8 cellular contexts compared by ENCODE assay signal in genomic region chr1:59976194-59977074, GRCh38. TPM values are rescaled to one million over a fixed set of nuclear protein-coding genes. Genes with fewer than 3 reads are reported as not detected.
DNase-seq lines count a peak whose midpoint lies in the region; ATAC-seq lines count a peak whose summit lies in the region.

No MANE protein-coding gene starts in this region.

- no peaks in the 10 kb centered on the region for H3K36me3 Mint-ChIP-seq in activated CD4-positive, alpha-beta T cell treated with anti-CD3 and anti-CD28 coated beads, Interleukin-2, amount 10 ng/mL, durations not matched to agents 7 days and 5 days (ENCODE audit: low read depth)
- no peaks in the 10 kb centered on the region for H3K36me3 Mint-ChIP-seq in memory B cell

- H3K9ac ChIP-seq in endocrine pancreas (ENCODE audit: control insufficient read depth, insufficient read depth, low read length) = no peak overlapping the region

- ATAC-seq in HG02973 (IDR thresholded peaks at IDR 0.05; ENCODE audit: unreplicated experiment) = peak; percentile 71
- ATAC-seq in memory B cell (ENCODE audit: low read depth) = no peak
- no peak for ATAC-seq in GM18517 (IDR thresholded peaks at IDR 0.05; ENCODE audit: unreplicated experiment)

- POLR2A ChIA-PET in activated CD4-positive, alpha-beta T cell treated with anti-CD3 and anti-CD28 coated beads, Interleukin-2, amount 10 ng/mL, durations not matched to agents 7 days and 5 days (lab: Charles Lee) = no interaction called here

- H3K9me3 Mint-ChIP-seq in activated CD4-positive, alpha-beta T cell treated with anti-CD3 and anti-CD28 coated beads, Interleukin-2, amount 10 ng/mL, durations not matched to agents 7 days and 5 days = no peaks in the 10 kb centered on the region
- H3K9me3 Mint-ChIP-seq in memory B cell = no peaks in the 10 kb centered on the region

- H3K9me3 ChIP-seq in endocrine pancreas (ENCODE audit: control insufficient read depth, low read length) = no peaks in the 10 kb centered on the region

- peaks cover 16% of the 10 kb centered on the region for H3K27me3 Mint-ChIP-seq in activated CD4-positive, alpha-beta T cell treated with anti-CD3 and anti-CD28 coated beads, Interleukin-2, amount 10 ng/mL, durations not matched to agents 7 days and 5 days
- peaks cover 19% of the 10 kb centered on the region for H3K27me3 Mint-ChIP-seq in memory B cell

- H3K4me1 Mint-ChIP-seq in activated CD4-positive, alpha-beta T cell treated with anti-CD3 and anti-CD28 coated beads, Interleukin-2, amount 10 ng/mL, durations not matched to agents 7 days and 5 days = peaks cover under 1% of the 10 kb centered on the region
- H3K4me1 Mint-ChIP-seq in memory B cell = peaks cover 4% of the 10 kb centered on the region

- H3K27ac Mint-ChIP-seq in activated CD4-positive, alpha-beta T cell treated with anti-CD3 and anti-CD28 coated beads, Interleukin-2, amount 10 ng/mL, durations not matched to agents 7 days and 5 days = no peak overlapping the region
- no peak overlapping the region for H3K27ac Mint-ChIP-seq in memory B cell

- H3K4me1 ChIP-seq in endocrine pancreas (ENCODE audit: control insufficient read depth, insufficient read depth, low read length) = peaks cover 11% of the 10 kb centered on the region

- CTCF ChIA-PET in activated CD4-positive, alpha-beta T cell treated with anti-CD3 and anti-CD28 coated beads, Interleukin-2, amount 10 ng/mL, durations not matched to agents 7 days and 5 days (lab: Charles Lee) = interaction anchor here (0.6 kb wide), 1 partner anchor 81 kb away, joined by 3 read pairs; no protein-coding TSS in a partner anchor

- no peaks in the 10 kb centered on the region for H3K36me3 ChIP-seq in endocrine pancreas (ENCODE audit: control insufficient read depth, insufficient read depth, low read length)

- peak overlapping the region; percentile 33 for H3K4me3 ChIP-seq in endocrine pancreas (ENCODE audit: control insufficient read depth, insufficient read depth, low read length)

- no peaks in the 10 kb centered on the region for H3K27me3 ChIP-seq in endocrine pancreas (ENCODE audit: control insufficient read depth, insufficient read depth, low read length)

- no peak overlapping the region for H3K4me3 Mint-ChIP-seq in activated CD4-positive, alpha-beta T cell treated with anti-CD3 and anti-CD28 coated beads, Interleukin-2, amount 10 ng/mL, durations not matched to agents 7 days and 5 days
- no peak overlapping the region for H3K4me3 Mint-ChIP-seq in memory B cell

- DNase-seq in GDM1 (lab: John Stamatoyannopoulos, UW) = peak; percentile 3
- DNase-seq in NCI-H2227 (lab: John Stamatoyannopoulos, UW; ENCODE audit: unreplicated experiment) = peak; percentile 71
- peak; percentile 44 for DNase-seq in activated CD4-positive, alpha-beta T cell treated with anti-CD3 and anti-CD28 coated beads, Interleukin-2, amount 10 ng/mL, durations not matched to agents 7 days and 5 days
- peak; percentile 33 to 53 for DNase-seq in memory B cell (ENCODE audit: low spot score in 2 of 2)
- peak in 4 of 6 experiments; percentile 3 to 18 (median 12) for DNase-seq in stimulated activated naive CD4-positive, alpha-beta T cell (lab: John Stamatoyannopoulos, UW)

RNA-seq across cellular contexts. Expression of gene CYP2J2, which starts 49.9 kb away (rescaled TPM):
- total RNA-seq in activated CD4-positive, alpha-beta T cell treated with anti-CD3 and anti-CD28 coated beads, Interleukin-2, amount 10 ng/mL, durations not matched to agents 7 days and 5 days = 1 to 10 TPM; 2.9 to 3.4 TPM

Comparison
In these comparisons a context has a peak if more than half of its experiments do, and no peak if none do; other contexts are left out.
1. DNase-seq: peak in every context shown above with its lines; median percentile 71 in NCI-H2227; 44 in activated CD4-positive, alpha-beta T cell treated with anti-CD3 and anti-CD28 coated beads, Interleukin-2, amount 10 ng/mL, durations not matched to agents 7 days and 5 days; 43 in memory B cell; 12 in stimulated activated naive CD4-positive, alpha-beta T cell; 3 in GDM1.